In genomic region chr9:88187631-88188030, GRCh38 we compare ENCODE assay signal across 21 cellular contexts. TPM values are rescaled to one million over a fixed set of nuclear protein-coding genes. Genes with fewer than 3 reads are reported as not detected.
"Had no signal": no experiment of that assay in that cellular context is flagged by ENCODE, and none has a peak within 500 bp of the region (broad histone marks: within the 10 kb centered on the region; RNA-seq: fewer than 3 reads in every experiment).

No MANE protein-coding gene starts in this region.

- H3K36me3 ChIP-seq: neutrophil, transverse colon had no signal

- H3K27ac ChIP-seq: foreskin keratinocyte, neutrophil, transverse colon had no signal

- FAIRE-seq: astrocyte, colon, endothelial cell of umbilical vein had no signal

- H3K9me3 ChIP-seq: neutrophil, transverse colon had no signal

- H3K4me1 ChIP-seq: foreskin keratinocyte had no signal

- DNase-seq: activated CD4-positive, alpha-beta T cell treated with anti-CD3 and anti-CD28 coated beads, Interleukin-2, amount 50 U/mL, for 1 hour; activated gamma-delta T cell; activated T-cell treated with anti-CD3 and anti-CD28 coated beads, Interleukin-2, amount 50 U/mL, for 24 hours; effector CD4-positive, alpha-beta T cell; foreskin keratinocyte; left colon; naive thymus-derived CD4-positive, alpha-beta T cell; right cardiac atrium; SW 1271; transverse colon had no signal

- H3K4me3 Mint-ChIP-seq: activated T-cell treated with anti-CD3 and anti-CD28 coated beads, Interleukin-2, amount 50 U/mL, for 24 hours; naive thymus-derived CD4-positive, alpha-beta T cell; stimulated activated effector memory CD8-positive, alpha-beta T cell treated with anti-CD3 and anti-CD28 coated beads, Interleukin-12 subunit alpha, Interleukin-12 subunit beta, amount 100 ng/mL, for 72 hours; T-helper 2 cell treated with Interferon-gamma antibody and Interleukin-4, amounts not matched to agents 5 μg/mL and 100 μg/mL, for 36 hours had no signal

- H3K4me1 Mint-ChIP-seq: stimulated activated effector memory CD8-positive, alpha-beta T cell treated with anti-CD3 and anti-CD28 coated beads, Interleukin-12 subunit alpha, Interleukin-12 subunit beta, amount 100 ng/mL, for 72 hours had no signal

- H3K27ac Mint-ChIP-seq: activated T-cell treated with anti-CD3 and anti-CD28 coated beads, Interleukin-2, amount 50 U/mL, for 24 hours; naive thymus-derived CD4-positive, alpha-beta T cell; progenitor cell of endocrine pancreas; stimulated activated effector memory CD8-positive, alpha-beta T cell treated with anti-CD3 and anti-CD28 coated beads, Interleukin-12 subunit alpha, Interleukin-12 subunit beta, amount 100 ng/mL, for 72 hours; T-helper 2 cell treated with Interferon-gamma antibody and Interleukin-4, amounts not matched to agents 5 μg/mL and 100 μg/mL, for 36 hours had no signal

- ATAC-seq: foreskin keratinocyte; left colon; naive thymus-derived CD4-positive, alpha-beta T cell; right cardiac atrium; stimulated activated effector memory CD8-positive, alpha-beta T cell treated with anti-CD3 and anti-CD28 coated beads, Interleukin-12 subunit alpha, Interleukin-12 subunit beta, amount 100 ng/mL, for 72 hours had no signal

- H3K4me3 ChIP-seq: lung, smooth muscle cell, transverse colon had no signal

- H3K36me3 Mint-ChIP-seq: stimulated activated effector memory CD8-positive, alpha-beta T cell treated with anti-CD3 and anti-CD28 coated beads, Interleukin-12 subunit alpha, Interleukin-12 subunit beta, amount 100 ng/mL, for 72 hours had no signal

- H3K27me3 ChIP-seq: foreskin keratinocyte, neutrophil, transverse colon had no signal

- H3K9me3 Mint-ChIP-seq: stimulated activated effector memory CD8-positive, alpha-beta T cell treated with anti-CD3 and anti-CD28 coated beads, Interleukin-12 subunit alpha, Interleukin-12 subunit beta, amount 100 ng/mL, for 72 hours; T-helper 2 cell treated with Interferon-gamma antibody and Interleukin-4, amounts not matched to agents 5 μg/mL and 100 μg/mL, for 36 hours had no signal

RNA-seq across cellular contexts. Expression of gene SPATA31C2, which starts 49.4 kb away (rescaled TPM):
- total RNA-seq: astrocyte, endothelial cell of umbilical vein, foreskin keratinocyte, left colon, lung, mononuclear cell, progenitor cell of endocrine pancreas, right cardiac atrium, subcutaneous adipose tissue, transverse colon had no signal
- polyA plus RNA-seq: endothelial cell of umbilical vein; foreskin keratinocyte; lung; naive thymus-derived CD4-positive, alpha-beta T cell; right cardiac atrium; smooth muscle cell had no signal
